Comparison of ENCODE assay signal across 9 cellular contexts in the genomic region with DNA sequence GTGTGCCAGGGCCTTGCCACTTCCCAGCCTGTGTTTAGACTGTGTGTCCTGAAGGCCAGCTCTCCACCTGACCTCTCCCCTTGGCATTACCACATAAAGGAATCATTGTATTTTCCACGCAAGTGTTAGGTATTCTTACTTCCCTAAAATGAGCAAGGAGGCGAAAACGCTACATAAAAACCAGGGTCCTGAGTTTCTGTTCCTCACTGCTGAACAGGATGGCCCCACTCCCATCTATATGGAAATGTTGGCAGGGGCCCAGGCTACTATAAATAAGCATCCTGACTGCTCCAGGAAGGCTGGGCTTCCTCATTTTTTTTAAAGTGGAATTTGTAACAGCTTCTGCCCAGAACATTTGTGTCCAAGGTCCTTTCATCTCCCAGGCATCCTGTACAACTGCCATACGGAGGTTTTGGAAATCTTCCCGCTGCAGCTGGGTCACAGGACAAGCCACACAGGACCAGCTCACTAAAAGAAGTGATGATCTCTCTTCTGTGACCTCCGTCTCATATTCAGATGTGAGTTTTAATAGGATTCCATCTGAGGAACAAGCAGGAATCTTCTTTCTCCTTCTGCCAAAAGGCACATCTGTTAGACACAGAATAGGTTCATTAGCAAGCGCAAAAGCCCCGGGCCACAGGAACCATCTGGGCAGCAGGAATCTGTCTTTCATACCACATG. TPM values are rescaled to one million over a fixed set of nuclear protein-coding genes. Genes with fewer than 3 reads are reported as not detected.
DNase-seq lines count a peak whose midpoint lies in the region; ATAC-seq and TF ChIP-seq lines count a peak whose summit lies in the region.
"Had no signal": no experiment of that assay in that cellular context is flagged by ENCODE, and none has a peak within 500 bp of the region (broad histone marks: within the 10 kb centered on the region; RNA-seq: fewer than 3 reads in every experiment).

No MANE protein-coding gene starts in this region.

- ATAC-seq in gastroesophageal sphincter: peak; percentile 66
- ATAC-seq in natural killer cell treated with Interleukin-12 subunit alpha and Interleukin-12 subunit beta and Interleukin-15 and Interleukin-18, amount 100 ng/mL, for 72 hours: no peak

- H3K9me3 Mint-ChIP-seq in activated T-helper 1 cell treated with anti-CD3 and anti-CD28 coated beads, Interleukin-12 subunit alpha, Interleukin-12 subunit beta, Interleukin-2, Interleukin-4 antibody, amounts not matched to agents 30 ng/mL and 10 ng/mL and 1 ng/mL, durations not matched to agents 14 hours and 24 hours and 36 hours: no peaks in the 10 kb centered on the region
- H3K9me3 Mint-ChIP-seq in natural killer cell treated with Interleukin-12 subunit alpha and Interleukin-12 subunit beta and Interleukin-15 and Interleukin-18, amount 100 ng/mL, for 72 hours: no peaks in the 10 kb centered on the region

- H3K27ac Mint-ChIP-seq in activated T-helper 1 cell treated with anti-CD3 and anti-CD28 coated beads, Interleukin-12 subunit alpha, Interleukin-12 subunit beta, Interleukin-2, Interleukin-4 antibody, amounts not matched to agents 30 ng/mL and 10 ng/mL and 1 ng/mL, durations not matched to agents 14 hours and 24 hours and 36 hours: no peak overlapping the region
- no peak overlapping the region for H3K27ac Mint-ChIP-seq in natural killer cell treated with Interleukin-12 subunit alpha and Interleukin-12 subunit beta and Interleukin-15 and Interleukin-18, amount 100 ng/mL, for 72 hours

- H3K4me2 ChIP-seq in parathyroid adenoma (ENCODE audit: low read length): no peak overlapping the region

- H3K9ac ChIP-seq in parathyroid adenoma: no peak overlapping the region

- no peak for TF ChIP-seq POLR2A in gastroesophageal sphincter (IDR thresholded peaks at IDR 0.05)

- H3K4me1 Mint-ChIP-seq in activated T-helper 1 cell treated with anti-CD3 and anti-CD28 coated beads, Interleukin-12 subunit alpha, Interleukin-12 subunit beta, Interleukin-2, Interleukin-4 antibody, amounts not matched to agents 30 ng/mL and 10 ng/mL and 1 ng/mL, durations not matched to agents 14 hours and 24 hours and 36 hours (ENCODE audit: low read depth): peaks cover 5% of the 10 kb centered on the region
- peaks cover 0 to 4% of the 10 kb centered on the region in 2 donors for H3K4me1 Mint-ChIP-seq in natural killer cell treated with Interleukin-12 subunit alpha and Interleukin-12 subunit beta and Interleukin-15 and Interleukin-18, amount 100 ng/mL, for 72 hours (ENCODE audit: low read depth in 2 of 2)

- no peaks in the 10 kb centered on the region for H3K27me3 ChIP-seq in gastroesophageal sphincter
- H3K27me3 ChIP-seq in parathyroid adenoma (ENCODE audit: control insufficient read depth, insufficient read depth, low read length): no peaks in the 10 kb centered on the region

- in situ Hi-C loops in GM13977 (cut with MboI; ENCODE audit: low pct_unique_long_range_greater_than_20kb, low sequenced_read_pairs, unreplicated experiment): no loop called here

- intact Hi-C loops in activated T-helper 1 cell treated with anti-CD3 and anti-CD28 coated beads, Interleukin-12 subunit alpha, Interleukin-12 subunit beta, Interleukin-2, Interleukin-4 antibody, amounts not matched to agents 30 ng/mL and 10 ng/mL and 1 ng/mL, durations not matched to agents 14 hours and 24 hours and 36 hours (cut with micrococcal nuclease): no loop called here

- H3K9me3 ChIP-seq in gastroesophageal sphincter (no peaks in the 10 kb centered on the region), parathyroid adenoma (ENCODE audit: control insufficient read depth, low read length) (no peaks in the 10 kb centered on the region)
- H3K9me3 ChIP-seq: Caco-2 had no signal

- no peaks in the 10 kb centered on the region for H3K79me2 ChIP-seq in parathyroid adenoma

- TF ChIP-seq CTCF in gastroesophageal sphincter (IDR thresholded peaks at IDR 0.05) (no peak), parathyroid adenoma (IDR thresholded peaks at IDR 0.05) (no peak), GM13977 (IDR thresholded peaks at IDR 0.05; ENCODE audit: extremely low read depth, insufficient read depth, missing control alignments) (no peak)

- no peak overlapping the region for H3K4me3 Mint-ChIP-seq in activated T-helper 1 cell treated with anti-CD3 and anti-CD28 coated beads, Interleukin-12 subunit alpha, Interleukin-12 subunit beta, Interleukin-2, Interleukin-4 antibody, amounts not matched to agents 30 ng/mL and 10 ng/mL and 1 ng/mL, durations not matched to agents 14 hours and 24 hours and 36 hours
- H3K4me3 Mint-ChIP-seq in natural killer cell treated with Interleukin-12 subunit alpha and Interleukin-12 subunit beta and Interleukin-15 and Interleukin-18, amount 100 ng/mL, for 72 hours: no peak overlapping the region

- DNase-seq in CD1c-positive myeloid dendritic cell (ENCODE audit: extremely low spot score) (peak; percentile 84), RPMI7951 (ENCODE audit: low read depth) (peak; percentile 99), GM13977 (ENCODE audit: low spot score) (no peak)
- no peak for DNase-seq in activated T-helper 1 cell treated with anti-CD3 and anti-CD28 coated beads, Interleukin-12 subunit alpha, Interleukin-12 subunit beta, Interleukin-2, Interleukin-4 antibody, amounts not matched to agents 30 ng/mL and 10 ng/mL and 1 ng/mL, durations not matched to agents 14 hours and 24 hours and 36 hours (ENCODE audit: low spot score)
- DNase-seq in stimulated activated CD4-positive, alpha-beta T cell treated with anti-CD3 and anti-CD28 coated beads, Interleukin-2, amount 100 ng/mL, for 24 hours: no peak
- DNase-seq in natural killer cell treated with Interleukin-12 subunit alpha and Interleukin-12 subunit beta and Interleukin-15 and Interleukin-18, amount 100 ng/mL, for 72 hours (ENCODE audit: low spot score): no peak
- DNase-seq: Caco-2 had no signal

- H3K4me1 ChIP-seq in gastroesophageal sphincter: peaks cover 0 to 16% (median 0%) of the 10 kb centered on the region in 3 donors
- H3K4me1 ChIP-seq in parathyroid adenoma: peaks cover 5% of the 10 kb centered on the region
- H3K4me1 ChIP-seq: Caco-2 had no signal

- peaks cover 2% of the 10 kb centered on the region for H3K36me3 Mint-ChIP-seq in activated T-helper 1 cell treated with anti-CD3 and anti-CD28 coated beads, Interleukin-12 subunit alpha, Interleukin-12 subunit beta, Interleukin-2, Interleukin-4 antibody, amounts not matched to agents 30 ng/mL and 10 ng/mL and 1 ng/mL, durations not matched to agents 14 hours and 24 hours and 36 hours (ENCODE audit: low read depth)
- peaks cover 6% of the 10 kb centered on the region for H3K36me3 Mint-ChIP-seq in natural killer cell treated with Interleukin-12 subunit alpha and Interleukin-12 subunit beta and Interleukin-15 and Interleukin-18, amount 100 ng/mL, for 72 hours

- H3K4me3 ChIP-seq in gastroesophageal sphincter: no peak overlapping the region
- H3K4me3 ChIP-seq in parathyroid adenoma (ENCODE audit: low read depth, low read length): no peak overlapping the region

- 7 to 32% methylated on average over 4 to 6 of the region's 8 CpGs for WGBS in gastroesophageal sphincter (ENCODE audit: low coverage in 1 of 2), 2 donors

- no peak for TF ChIP-seq EP300 in gastroesophageal sphincter (IDR thresholded peaks at IDR 0.05)

- H3K27ac ChIP-seq in gastroesophageal sphincter (peak overlapping the region in 3 of 4 donors; percentile 50 to 56 (median 53)), parathyroid adenoma (peak overlapping the region; percentile 1)

- H3K36me3 ChIP-seq in gastroesophageal sphincter (peaks cover 0 to 17% of the 10 kb centered on the region in 2 donors), parathyroid adenoma (ENCODE audit: control insufficient read depth, insufficient read depth, low read length) (no peaks in the 10 kb centered on the region)

- no peaks in the 10 kb centered on the region for H3K27me3 Mint-ChIP-seq in activated T-helper 1 cell treated with anti-CD3 and anti-CD28 coated beads, Interleukin-12 subunit alpha, Interleukin-12 subunit beta, Interleukin-2, Interleukin-4 antibody, amounts not matched to agents 30 ng/mL and 10 ng/mL and 1 ng/mL, durations not matched to agents 14 hours and 24 hours and 36 hours (ENCODE audit: insufficient read depth)
- no peaks in the 10 kb centered on the region for H3K27me3 Mint-ChIP-seq in natural killer cell treated with Interleukin-12 subunit alpha and Interleukin-12 subunit beta and Interleukin-15 and Interleukin-18, amount 100 ng/mL, for 72 hours

- no peak overlapping the region for H2AFZ ChIP-seq in parathyroid adenoma

RNA-seq across cellular contexts. Expression of gene LIMD1, which starts 56.5 kb away (rescaled TPM):
- total RNA-seq in RPMI7951 (2014; rRNA removed; shearing (Covaris generic)): 40.0 and 44.9 TPM in 2 replicates
- 10 to 100 TPM; 17.3 to 42.7 (median 33.3) TPM for total RNA-seq in gastroesophageal sphincter
- total RNA-seq in activated T-helper 1 cell treated with anti-CD3 and anti-CD28 coated beads, Interleukin-12 subunit alpha, Interleukin-12 subunit beta, Interleukin-2, Interleukin-4 antibody, amounts not matched to agents 30 ng/mL and 10 ng/mL and 1 ng/mL, durations not matched to agents 14 hours and 24 hours and 36 hours: 36.3 and 40.8 TPM in 2 replicates
- total RNA-seq in natural killer cell treated with Interleukin-12 subunit alpha and Interleukin-12 subunit beta and Interleukin-15 and Interleukin-18, amount 100 ng/mL, for 72 hours: 10 to 100 TPM; 34.4 to 71.4 TPM

Comparison
In these comparisons a context has a peak if more than half of its experiments do, and no peak if none do; other contexts are left out.
1. DNase-seq: peak in CD1c-positive myeloid dendritic cell (single experiment) and RPMI7951 (single experiment); none in activated T-helper 1 cell treated with anti-CD3 and anti-CD28 coated beads, Interleukin-12 subunit alpha, Interleukin-12 subunit beta, Interleukin-2, Interleukin-4 antibody, amounts not matched to agents 30 ng/mL and 10 ng/mL and 1 ng/mL, durations not matched to agents 14 hours and 24 hours and 36 hours (single experiment), GM13977 (single experiment), stimulated activated CD4-positive, alpha-beta T cell treated with anti-CD3 and anti-CD28 coated beads, Interleukin-2, amount 100 ng/mL, for 24 hours (0 of 2) and natural killer cell treated with Interleukin-12 subunit alpha and Interleukin-12 subunit beta and Interleukin-15 and Interleukin-18, amount 100 ng/mL, for 72 hours (single experiment).